8 cellular contexts compared by ENCODE assay signal in the genomic region with DNA sequence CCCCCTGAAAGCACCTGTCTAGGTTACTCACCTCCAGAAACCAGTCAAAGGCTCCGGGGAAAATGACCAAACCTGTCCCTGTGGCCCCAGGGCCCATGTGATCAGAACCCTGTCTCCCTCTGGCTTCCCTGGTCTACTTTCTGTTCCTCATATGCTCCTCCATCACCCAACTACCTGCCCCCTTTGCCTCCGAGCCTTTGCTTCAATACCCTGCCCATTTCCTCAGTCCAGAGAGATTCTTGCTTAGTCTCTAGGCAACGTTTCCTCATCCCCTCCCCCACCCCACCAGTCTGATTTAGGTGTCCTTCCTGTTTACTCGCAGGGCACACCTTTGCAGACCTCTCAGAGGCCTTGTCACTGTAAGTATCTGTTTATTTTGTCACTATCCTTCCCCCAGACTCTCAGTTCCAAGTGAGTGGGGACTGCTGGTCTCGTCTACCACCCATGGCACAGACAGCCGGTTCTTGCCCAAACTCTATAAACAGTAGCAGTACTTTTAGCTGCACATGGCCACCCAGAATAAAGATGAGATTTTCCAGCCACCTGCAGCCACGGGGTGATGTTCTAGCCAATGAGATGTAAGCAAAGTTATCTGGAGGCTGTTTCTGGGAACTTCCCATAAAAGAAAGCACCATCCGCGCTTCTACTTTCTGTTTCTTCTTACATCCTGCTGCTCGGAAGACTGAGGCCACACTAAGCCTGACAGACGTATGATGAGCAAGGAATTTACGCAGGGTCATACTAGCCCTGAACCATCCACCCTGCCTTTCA. TPM values are rescaled to one million over a fixed set of nuclear protein-coding genes. Genes with fewer than 3 reads are reported as not detected.
DNase-seq lines count a peak whose midpoint lies in the region; ATAC-seq lines count a peak whose summit lies in the region.

No MANE protein-coding gene starts in this region.

- ATAC-seq in GM18508 (IDR thresholded peaks at IDR 0.05; ENCODE audit: insufficient read depth, unreplicated experiment): peak; percentile 90
- peak; percentile 84 for ATAC-seq in HG02678 (IDR thresholded peaks at IDR 0.05; ENCODE audit: unreplicated experiment)
- ATAC-seq in sciatic nerve: peak; percentile 46

- DNase-seq in OCI-M1 (lab: John Stamatoyannopoulos, UW) (peak; percentile 85), sciatic nerve (ENCODE audit: low spot score) (no peak), NCI-H1092 (lab: John Stamatoyannopoulos, UW) (no peak), ACHN (no peak), SW 1271 (lab: John Stamatoyannopoulos, UW) (no peak)
- peak; percentile 59 for DNase-seq in activated naive CD4-positive, alpha-beta T cell treated with anti-CD3 and anti-CD28 coated beads, Interleukin-2, amount 50 U/mL, for 16 hours

- intact Hi-C loops in sciatic nerve (cut with DNase I): no loop called here

- in situ Hi-C loops in ACHN (cut with HindIII; ENCODE audit: low pct_ligation_motif_present, low pct_unique_long_range_greater_than_20kb, low sequenced_read_pairs): no loop called here

RNA-seq across cellular contexts. Expression of gene ELOVL5, which starts 13.3 kb away (rescaled TPM):
- total RNA-seq in sciatic nerve: 115 TPM

Comparison
In these comparisons a context has a peak if more than half of its experiments do, and no peak if none do; other contexts are left out.
1. DNase-seq: peak in OCI-M1 (single experiment) and activated naive CD4-positive, alpha-beta T cell treated with anti-CD3 and anti-CD28 coated beads, Interleukin-2, amount 50 U/mL, for 16 hours (single experiment); none in sciatic nerve (single experiment), NCI-H1092 (single experiment), ACHN (single experiment) and SW 1271 (0 of 2).
2. Peak in every context shown above with its lines, with median percentiles within 50 percentile points of each other: ATAC-seq.